ENCODE assay signal across 1 cellular context in the genomic region with DNA sequence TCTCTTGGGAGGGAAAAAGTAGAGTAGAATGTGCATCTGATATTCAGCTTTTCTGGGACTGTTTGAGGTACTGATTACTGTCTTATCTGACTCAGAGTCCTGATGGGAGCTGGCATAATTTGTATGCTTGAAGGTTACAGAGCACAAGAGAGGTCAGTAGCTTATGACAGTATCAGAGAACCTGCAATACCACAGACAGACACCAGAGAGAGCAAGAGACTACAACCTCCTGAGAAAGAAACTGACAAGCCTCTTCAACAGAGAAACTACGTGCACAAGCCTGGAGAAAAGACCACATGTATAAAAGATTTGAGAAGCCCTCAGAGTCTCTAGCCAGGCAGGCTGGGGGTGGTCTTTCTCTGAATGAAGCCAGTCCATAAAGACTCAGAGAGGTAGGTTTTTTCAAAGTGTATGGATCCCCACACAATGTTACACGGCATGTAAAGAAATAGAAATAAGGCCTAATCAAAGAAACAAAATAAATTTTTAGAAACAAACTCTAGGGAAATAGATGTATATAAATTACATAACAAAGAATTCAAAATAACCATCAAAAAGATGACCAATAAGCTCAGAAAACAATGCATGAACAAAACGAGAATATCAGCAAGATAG.
TF ChIP-seq lines count a peak whose summit lies in the region.

No MANE protein-coding gene starts in this region.

TF ChIP-seq in HepG2, 621 proteins besides CTCF, POLR2A, EP300 and RAD21 (continued from another document):
- TF ChIP-seq, protein P1, sequence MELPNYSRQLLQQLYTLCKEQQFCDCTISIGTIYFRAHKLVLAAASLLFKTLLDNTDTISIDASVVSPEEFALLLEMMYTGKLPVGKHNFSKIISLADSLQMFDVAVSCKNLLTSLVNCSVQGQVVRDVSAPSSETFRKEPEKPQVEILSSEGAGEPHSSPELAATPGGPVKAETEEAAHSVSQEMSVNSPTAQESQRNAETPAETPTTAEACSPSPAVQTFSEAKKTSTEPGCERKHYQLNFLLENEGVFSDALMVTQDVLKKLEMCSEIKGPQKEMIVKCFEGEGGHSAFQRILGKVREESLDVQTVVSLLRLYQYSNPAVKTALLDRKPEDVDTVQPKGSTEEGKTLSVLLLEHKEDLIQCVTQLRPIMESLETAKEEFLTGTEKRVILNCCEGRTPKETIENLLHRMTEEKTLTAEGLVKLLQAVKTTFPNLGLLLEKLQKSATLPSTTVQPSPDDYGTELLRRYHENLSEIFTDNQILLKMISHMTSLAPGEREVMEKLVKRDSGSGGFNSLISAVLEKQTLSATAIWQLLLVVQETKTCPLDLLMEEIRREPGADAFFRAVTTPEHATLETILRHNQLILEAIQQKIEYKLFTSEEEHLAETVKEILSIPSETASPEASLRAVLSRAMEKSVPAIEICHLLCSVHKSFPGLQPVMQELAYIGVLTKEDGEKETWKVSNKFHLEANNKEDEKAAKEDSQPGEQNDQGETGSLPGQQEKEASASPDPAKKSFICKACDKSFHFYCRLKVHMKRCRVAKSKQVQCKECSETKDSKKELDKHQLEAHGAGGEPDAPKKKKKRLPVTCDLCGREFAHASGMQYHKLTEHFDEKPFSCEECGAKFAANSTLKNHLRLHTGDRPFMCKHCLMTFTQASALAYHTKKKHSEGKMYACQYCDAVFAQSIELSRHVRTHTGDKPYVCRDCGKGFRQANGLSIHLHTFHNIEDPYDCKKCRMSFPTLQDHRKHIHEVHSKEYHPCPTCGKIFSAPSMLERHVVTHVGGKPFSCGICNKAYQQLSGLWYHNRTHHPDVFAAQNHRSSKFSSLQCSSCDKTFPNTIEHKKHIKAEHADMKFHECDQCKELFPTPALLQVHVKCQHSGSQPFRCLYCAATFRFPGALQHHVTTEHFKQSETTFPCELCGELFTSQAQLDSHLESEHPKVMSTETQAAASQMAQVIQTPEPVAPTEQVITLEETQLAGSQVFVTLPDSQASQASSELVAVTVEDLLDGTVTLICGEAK (IDR thresholded peaks at IDR 0.05): no peak
- TF ChIP-seq, protein P1 (CRISPR knock-in tag; IDR thresholded peaks at IDR 0.05): no peak
- TF ChIP-seq ZNF484 (CRISPR knock-in tag; IDR thresholded peaks at IDR 0.05; ENCODE audit: borderline replicate concordance, low read depth) (no peak), ZNF101 (CRISPR knock-in tag; IDR thresholded peaks at IDR 0.05; ENCODE audit: borderline replicate concordance, low read depth) (no peak), TAF1 (CRISPR knock-in tag; IDR thresholded peaks at IDR 0.05) (no peak), SNRNP70 (IDR thresholded peaks at IDR 0.05; ENCODE audit: low read depth, low read length) (no peak), RCOR2 (CRISPR knock-in tag; IDR thresholded peaks at IDR 0.05) (no peak), ZMAT3 (CRISPR knock-in tag; conservative IDR thresholded peaks at IDR 0.05) (no peak), NCOA2 (CRISPR knock-in tag; IDR thresholded peaks at IDR 0.05) (no peak), BHLHE40 (IDR thresholded peaks at IDR 0.05; ENCODE audit: low read length) (no peak), ZNF644 (CRISPR knock-in tag; IDR thresholded peaks at IDR 0.05; ENCODE audit: low read depth) (no peak), ZNF207 (IDR thresholded peaks at IDR 0.05; ENCODE audit: borderline replicate concordance) (no peak), ZNF616 (CRISPR knock-in tag; IDR thresholded peaks at IDR 0.05; ENCODE audit: low read depth) (no peak), HNRNPH1 (optimal IDR thresholded peaks at IDR 0.05; ENCODE audit: low read depth, low read length) (no peak), ZNF629 (CRISPR knock-in tag; conservative IDR thresholded peaks at IDR 0.05) (no peak), SP4 (CRISPR knock-in tag; IDR thresholded peaks at IDR 0.05) (no peak), KAT8 (CRISPR knock-in tag; IDR thresholded peaks at IDR 0.05) (no peak)
- TF ChIP-seq, protein P2, sequence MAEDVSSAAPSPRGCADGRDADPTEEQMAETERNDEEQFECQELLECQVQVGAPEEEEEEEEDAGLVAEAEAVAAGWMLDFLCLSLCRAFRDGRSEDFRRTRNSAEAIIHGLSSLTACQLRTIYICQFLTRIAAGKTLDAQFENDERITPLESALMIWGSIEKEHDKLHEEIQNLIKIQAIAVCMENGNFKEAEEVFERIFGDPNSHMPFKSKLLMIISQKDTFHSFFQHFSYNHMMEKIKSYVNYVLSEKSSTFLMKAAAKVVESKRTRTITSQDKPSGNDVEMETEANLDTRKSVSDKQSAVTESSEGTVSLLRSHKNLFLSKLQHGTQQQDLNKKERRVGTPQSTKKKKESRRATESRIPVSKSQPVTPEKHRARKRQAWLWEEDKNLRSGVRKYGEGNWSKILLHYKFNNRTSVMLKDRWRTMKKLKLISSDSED (CRISPR knock-in tag; IDR thresholded peaks at IDR 0.05): no peak
- TF ChIP-seq, protein P3, sequence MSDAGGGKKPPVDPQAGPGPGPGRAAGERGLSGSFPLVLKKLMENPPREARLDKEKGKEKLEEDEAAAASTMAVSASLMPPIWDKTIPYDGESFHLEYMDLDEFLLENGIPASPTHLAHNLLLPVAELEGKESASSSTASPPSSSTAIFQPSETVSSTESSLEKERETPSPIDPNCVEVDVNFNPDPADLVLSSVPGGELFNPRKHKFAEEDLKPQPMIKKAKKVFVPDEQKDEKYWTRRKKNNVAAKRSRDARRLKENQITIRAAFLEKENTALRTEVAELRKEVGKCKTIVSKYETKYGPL (CRISPR knock-in tag; IDR thresholded peaks at IDR 0.05): no peak; the same call in 1 of the 2 replicates
- TF ChIP-seq, protein P4, sequence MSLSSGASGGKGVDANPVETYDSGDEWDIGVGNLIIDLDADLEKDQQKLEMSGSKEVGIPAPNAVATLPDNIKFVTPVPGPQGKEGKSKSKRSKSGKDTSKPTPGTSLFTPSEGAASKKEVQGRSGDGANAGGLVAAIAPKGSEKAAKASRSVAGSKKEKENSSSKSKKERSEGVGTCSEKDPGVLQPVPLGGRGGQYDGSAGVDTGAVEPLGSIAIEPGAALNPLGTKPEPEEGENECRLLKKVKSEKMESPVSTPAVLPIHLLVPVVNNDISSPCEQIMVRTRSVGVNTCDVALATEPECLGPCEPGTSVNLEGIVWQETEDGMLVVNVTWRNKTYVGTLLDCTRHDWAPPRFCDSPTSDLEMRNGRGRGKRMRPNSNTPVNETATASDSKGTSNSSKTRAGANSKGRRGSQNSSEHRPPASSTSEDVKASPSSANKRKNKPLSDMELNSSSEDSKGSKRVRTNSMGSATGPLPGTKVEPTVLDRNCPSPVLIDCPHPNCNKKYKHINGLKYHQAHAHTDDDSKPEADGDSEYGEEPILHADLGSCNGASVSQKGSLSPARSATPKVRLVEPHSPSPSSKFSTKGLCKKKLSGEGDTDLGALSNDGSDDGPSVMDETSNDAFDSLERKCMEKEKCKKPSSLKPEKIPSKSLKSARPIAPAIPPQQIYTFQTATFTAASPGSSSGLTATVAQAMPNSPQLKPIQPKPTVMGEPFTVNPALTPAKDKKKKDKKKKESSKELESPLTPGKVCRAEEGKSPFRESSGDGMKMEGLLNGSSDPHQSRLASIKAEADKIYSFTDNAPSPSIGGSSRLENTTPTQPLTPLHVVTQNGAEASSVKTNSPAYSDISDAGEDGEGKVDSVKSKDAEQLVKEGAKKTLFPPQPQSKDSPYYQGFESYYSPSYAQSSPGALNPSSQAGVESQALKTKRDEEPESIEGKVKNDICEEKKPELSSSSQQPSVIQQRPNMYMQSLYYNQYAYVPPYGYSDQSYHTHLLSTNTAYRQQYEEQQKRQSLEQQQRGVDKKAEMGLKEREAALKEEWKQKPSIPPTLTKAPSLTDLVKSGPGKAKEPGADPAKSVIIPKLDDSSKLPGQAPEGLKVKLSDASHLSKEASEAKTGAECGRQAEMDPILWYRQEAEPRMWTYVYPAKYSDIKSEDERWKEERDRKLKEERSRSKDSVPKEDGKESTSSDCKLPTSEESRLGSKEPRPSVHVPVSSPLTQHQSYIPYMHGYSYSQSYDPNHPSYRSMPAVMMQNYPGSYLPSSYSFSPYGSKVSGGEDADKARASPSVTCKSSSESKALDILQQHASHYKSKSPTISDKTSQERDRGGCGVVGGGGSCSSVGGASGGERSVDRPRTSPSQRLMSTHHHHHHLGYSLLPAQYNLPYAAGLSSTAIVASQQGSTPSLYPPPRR (CRISPR knock-in tag; IDR thresholded peaks at IDR 0.05; ENCODE audit: borderline replicate concordance): no peak
- TF ChIP-seq, protein P5, sequence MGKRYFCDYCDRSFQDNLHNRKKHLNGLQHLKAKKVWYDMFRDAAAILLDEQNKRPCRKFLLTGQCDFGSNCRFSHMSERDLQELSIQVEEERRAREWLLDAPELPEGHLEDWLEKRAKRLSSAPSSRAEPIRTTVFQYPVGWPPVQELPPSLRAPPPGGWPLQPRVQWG (CRISPR knock-in tag; IDR thresholded peaks at IDR 0.05; ENCODE audit: borderline replicate concordance, low read depth): no peak
